14 cellular contexts compared by ENCODE assay signal in the genomic region with DNA sequence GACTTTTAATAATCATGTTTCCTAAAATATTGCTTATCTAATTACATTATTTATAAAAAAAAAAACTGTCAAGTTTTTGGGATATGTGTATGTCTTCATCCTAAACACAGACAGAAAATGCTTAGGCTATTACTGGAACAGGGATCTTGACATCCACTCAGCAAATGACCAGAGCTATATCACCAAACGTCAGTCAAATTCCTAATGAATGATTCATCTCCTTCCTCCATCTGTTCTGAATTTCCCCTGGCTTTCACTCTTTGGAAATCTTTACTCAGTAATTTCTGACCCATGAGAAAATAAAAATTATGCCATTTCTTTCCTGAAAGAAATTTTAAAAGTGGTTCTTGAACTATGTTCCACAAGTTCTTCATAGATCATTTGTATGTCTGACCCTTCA.
DNase-seq lines count a peak whose midpoint lies in the region; ATAC-seq, FAIRE-seq and TF ChIP-seq lines count a peak whose summit lies in the region.
"Had no signal": no experiment of that assay in that cellular context is flagged by ENCODE, and none has a peak within 500 bp of the region (broad histone marks: within the 10 kb centered on the region; RNA-seq: fewer than 3 reads in every experiment).

No MANE protein-coding gene starts in this region.

- peak overlapping the region; percentile 73 for H3K27ac ChIP-seq in astrocyte (ENCODE audit: low read depth, low read length)
- H3K27ac ChIP-seq: upper lobe of right lung had no signal

- peak overlapping the region; percentile 93 for H3K27ac Mint-ChIP-seq in astrocyte (ENCODE audit: unreplicated experiment)
- H3K27ac Mint-ChIP-seq: brain had no signal

- TF ChIP-seq CTCF in HFF-Myc (IDR thresholded peaks at IDR 0.05; ENCODE audit: low read depth, low read length, missing control alignments): no peak
- TF ChIP-seq CTCF in astrocyte (IDR thresholded peaks at IDR 0.05; ENCODE audit: insufficient read depth, low read depth, low read length): no peak
- TF ChIP-seq CTCF in foreskin fibroblast (IDR thresholded peaks at IDR 0.05; ENCODE audit: low read depth, low read length): no peak

- H2AFZ ChIP-seq in astrocyte (ENCODE audit: low read depth, low read length): no peak overlapping the region

- H3K4me2 ChIP-seq in astrocyte (ENCODE audit: low read length): peak overlapping the region; percentile 45

- peak; percentile 20 for FAIRE-seq in astrocyte (lab: Jason Lieb, UNC)

- H4K20me1 ChIP-seq in astrocyte (ENCODE audit: insufficient read depth, low read length): no peaks in the 10 kb centered on the region

- H3K36me3 Mint-ChIP-seq in astrocyte (ENCODE audit: low read depth, unreplicated experiment): no peaks in the 10 kb centered on the region
- H3K36me3 Mint-ChIP-seq: brain had no signal

- H3K4me3 ChIP-seq in HFF-Myc (replicated peaks; ENCODE audit: low read depth, low read length): no peak overlapping the region
- H3K4me3 ChIP-seq in astrocyte (ENCODE audit: insufficient read depth, low read depth, low read length): no peak overlapping the region
- H3K4me3 ChIP-seq in foreskin fibroblast (ENCODE audit: low read depth in 1 of 2, low read length in 2 of 2): no peak overlapping the region
- H3K4me3 ChIP-seq: upper lobe of right lung had no signal

- no peaks in the 10 kb centered on the region for H3K36me3 ChIP-seq in astrocyte (ENCODE audit: insufficient read depth, low read length)
- H3K36me3 ChIP-seq: upper lobe of right lung had no signal

- no peaks in the 10 kb centered on the region for H3K9me3 Mint-ChIP-seq in astrocyte (ENCODE audit: unreplicated experiment)

- no peaks in the 10 kb centered on the region for H3K79me2 ChIP-seq in astrocyte (ENCODE audit: insufficient read depth, low read length)

- H3K9me3 ChIP-seq in astrocyte (ENCODE audit: insufficient read depth, low read depth, low read length): no peaks in the 10 kb centered on the region
- H3K9me3 ChIP-seq: upper lobe of right lung had no signal

- peaks cover 12% of the 10 kb centered on the region for H3K4me1 Mint-ChIP-seq in astrocyte (ENCODE audit: low read depth, unreplicated experiment)

- H3K27me3 Mint-ChIP-seq in astrocyte (ENCODE audit: low read depth, unreplicated experiment): no peaks in the 10 kb centered on the region
- H3K27me3 Mint-ChIP-seq: brain had no signal

- ATAC-seq in HG03571 (IDR thresholded peaks at IDR 0.05; ENCODE audit: unreplicated experiment): no peak
- ATAC-seq: right cardiac atrium, upper lobe of right lung had no signal

- H3K4me1 ChIP-seq in astrocyte (ENCODE audit: insufficient read depth, low read length): peaks cover 5% of the 10 kb centered on the region
- H3K4me1 ChIP-seq: upper lobe of right lung had no signal

- DNase-seq in A172 (ENCODE audit: low spot score) (peak; percentile 81), HFF-Myc (ENCODE audit: extremely low read depth, low read depth) (peak; percentile 14), astrocyte (ENCODE audit: low read depth) (peak; percentile 80), foreskin fibroblast (peak; percentile 59 to 65), activated gamma-delta T cell treated with Interleukin-2 at 50 U/mL for 16 hours (no peak), ureter (ENCODE audit: low spot score) (no peak)
- no peak for DNase-seq in activated CD4-positive, CD25-positive, alpha-beta regulatory T cell (lab: John Stamatoyannopoulos, UW)
- DNase-seq: activated CD8-positive, alpha-beta memory T cell treated with anti-CD3 and anti-CD28 coated beads, Interleukin-2, amount 50 U/mL, for 4 hours; GF-D8; NCI-H82; right cardiac atrium; upper lobe of right lung had no signal

- H3K9ac ChIP-seq in astrocyte (ENCODE audit: low read length): no peak overlapping the region

- H3K4me3 Mint-ChIP-seq in astrocyte (ENCODE audit: unreplicated experiment): no peak overlapping the region
- H3K4me3 Mint-ChIP-seq: brain had no signal

- H3K27me3 ChIP-seq in astrocyte (ENCODE audit: insufficient read depth, low read length): no peaks in the 10 kb centered on the region
- H3K27me3 ChIP-seq: upper lobe of right lung had no signal

Comparison
In these comparisons a context has a peak if more than half of its experiments do, and no peak if none do; other contexts are left out.
1. DNase-seq: peak in A172 (single experiment), HFF-Myc (single experiment), astrocyte (single experiment) and foreskin fibroblast (2 of 2); none in activated CD4-positive, CD25-positive, alpha-beta regulatory T cell (0 of 4), activated gamma-delta T cell treated with Interleukin-2 at 50 U/mL for 16 hours (single experiment) and ureter (single experiment).